13 cellular contexts compared by ENCODE assay signal in the genomic region with DNA sequence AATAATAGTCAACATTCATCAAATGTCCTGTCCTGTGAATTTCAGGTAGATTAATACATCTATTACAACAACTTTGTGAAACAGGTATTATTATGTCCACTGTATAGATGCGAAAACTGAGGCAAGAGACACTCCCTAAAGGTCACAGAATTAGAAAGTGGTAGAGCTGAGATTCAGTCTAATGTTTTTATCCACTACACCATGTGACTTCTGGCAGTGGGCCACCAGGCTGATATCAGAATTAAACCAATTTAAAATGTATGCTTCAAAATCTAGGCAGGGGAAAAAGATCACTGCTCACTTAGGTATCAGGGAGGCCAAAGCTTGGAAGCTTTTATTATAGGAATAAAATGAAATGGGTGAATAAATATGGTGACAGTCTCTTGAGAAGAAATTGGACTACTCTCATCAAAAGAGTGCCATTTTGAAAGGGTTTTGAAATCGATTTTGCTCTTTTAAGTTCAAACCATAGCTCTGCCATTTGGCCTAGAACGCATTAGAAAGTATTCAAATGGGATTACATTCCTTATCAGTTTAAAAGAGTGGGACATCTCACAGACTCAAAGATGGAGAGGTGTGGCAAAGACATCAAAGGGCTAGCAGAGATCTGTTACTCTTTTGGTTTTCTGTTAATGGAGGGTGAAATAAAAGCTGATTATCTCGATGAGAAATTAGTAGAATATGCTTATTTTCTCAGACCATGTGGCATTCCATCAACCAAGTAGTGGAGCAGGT. TPM values are rescaled to one million over a fixed set of nuclear protein-coding genes. Genes with fewer than 3 reads are reported as not detected.
A peak's percentile ranks its signal among the peaks of the same experiment; 100 is the strongest.
DNase-seq lines count a peak whose midpoint lies in the region; ATAC-seq and TF ChIP-seq lines count a peak whose summit lies in the region.
"Had no signal": no experiment of that assay in that cellular context is flagged by ENCODE, and none has a peak within 500 bp of the region (broad histone marks: within the 10 kb centered on the region; RNA-seq: fewer than 3 reads in every experiment).

No MANE protein-coding gene starts in this region.

- peak overlapping the region; percentile 7 for H3K4me3 Mint-ChIP-seq in CD4-positive, alpha-beta T cell

- peak overlapping the region; percentile 77 for H3K9ac ChIP-seq in neural cell (ENCODE audit: low read length)
- H3K9ac ChIP-seq: parathyroid adenoma had no signal

- no peaks in the 10 kb centered on the region for H3K36me3 Mint-ChIP-seq in CD4-positive, alpha-beta T cell (ENCODE audit: low read depth)
- H3K36me3 Mint-ChIP-seq: CD4-positive, alpha-beta memory T cell had no signal

- H3K36me3 ChIP-seq in PC-9 (ENCODE audit: low read depth) (no peaks in the 10 kb centered on the region), neural cell (ENCODE audit: insufficient read depth, low read length) (no peaks in the 10 kb centered on the region)

- H4K20me1 ChIP-seq in PC-9 (ENCODE audit: insufficient read depth) (no peaks in the 10 kb centered on the region), neural cell (ENCODE audit: insufficient read depth) (no peaks in the 10 kb centered on the region)

- H3K27ac Mint-ChIP-seq in CD4-positive, alpha-beta T cell, result no peak overlapping the region
- H3K27ac Mint-ChIP-seq: CD4-positive, alpha-beta memory T cell had no signal

- TSS peak; percentile 41 for BruUV-seq in PC-9 (replicated peaks; lab: Mats Ljungman, UMichigan)

- H3K9me2 ChIP-seq in PC-9 (ENCODE audit: insufficient read depth) (no peaks in the 10 kb centered on the region), neural cell (ENCODE audit: insufficient read depth, low read length) (no peaks in the 10 kb centered on the region)

- no peak for TF ChIP-seq EP300 in neural cell (conservative IDR thresholded peaks at IDR 0.05; ENCODE audit: poor library complexity, severe bottlenecking)

- intact Hi-C loops in CD4-positive, alpha-beta T cell (cut with DNase I, micrococcal nuclease), result no loop called here
- intact Hi-C loops in PC-9 (cut with micrococcal nuclease; ENCODE audit: unreplicated experiment), result no loop called here

- peaks cover 43% of the 10 kb centered on the region for H3K4me1 ChIP-seq in PC-9 (replicated peaks; ENCODE audit: insufficient read depth)

- no peaks in the 10 kb centered on the region for H3K9me3 ChIP-seq in CD4-positive, alpha-beta T cell (ENCODE audit: control insufficient read depth, low read length)
- H3K9me3 ChIP-seq in PC-9 (ENCODE audit: insufficient read depth, low read depth) (no peaks in the 10 kb centered on the region), neural cell (ENCODE audit: low read length) (no peaks in the 10 kb centered on the region)

- peak overlapping the region; percentile 90; the same call in 1 of the 2 replicates for H2AFZ ChIP-seq in PC-9
- H2AFZ ChIP-seq in neural cell (ENCODE audit: low read depth, low read length), result no peak overlapping the region

- no peak for ATAC-seq in CD4-positive, alpha-beta T cell (ENCODE audit: poor library complexity)
- ATAC-seq in GM18858 (IDR thresholded peaks at IDR 0.05; ENCODE audit: unreplicated experiment) (no peak), GM21447 (IDR thresholded peaks at IDR 0.05; ENCODE audit: unreplicated experiment) (no peak), HG03159 (IDR thresholded peaks at IDR 0.05; ENCODE audit: unreplicated experiment) (no peak)
- ATAC-seq: Right ventricle myocardium inferior had no signal

- peak overlapping the region; percentile 94 for H3K4me2 ChIP-seq in PC-9
- peak overlapping the region; percentile 84 for H3K4me2 ChIP-seq in neural cell (ENCODE audit: low read length)

- H3K79me2 ChIP-seq in PC-9 (ENCODE audit: low read depth) (peaks cover 75% of the 10 kb centered on the region), neural cell (replicated peaks; ENCODE audit: insufficient read depth, low read length) (peaks cover 37% of the 10 kb centered on the region)

- H3K27me3 Mint-ChIP-seq in CD4-positive, alpha-beta T cell, result peaks cover 55% of the 10 kb centered on the region

- H3K4me3 ChIP-seq in PC-9 (peak overlapping the region; percentile 95), epithelial cell of proximal tubule (ENCODE audit: low read depth, low read length) (peak overlapping the region; percentile 82), neural cell (ENCODE audit: low read length) (peak overlapping the region; percentile 80)

- H3F3A ChIP-seq in PC-9 (ENCODE audit: insufficient read depth, low read depth), result peaks cover 3% of the 10 kb centered on the region; the same call in 1 of the 2 replicates
- H3F3A ChIP-seq in neural cell (ENCODE audit: insufficient read depth, low read length, poor library complexity, severe bottlenecking), result no peaks in the 10 kb centered on the region

- no peak for TF ChIP-seq CTCF in CD4-positive, alpha-beta T cell (IDR thresholded peaks at IDR 0.05)
- TF ChIP-seq CTCF in PC-9 (conservative IDR thresholded peaks at IDR 0.05) (no peak), epithelial cell of proximal tubule (conservative IDR thresholded peaks at IDR 0.05; ENCODE audit: low read depth, low read length) (no peak), neural cell (IDR thresholded peaks at IDR 0.05; ENCODE audit: poor library complexity, severe bottlenecking) (no peak)

- no peaks in the 10 kb centered on the region for H3K4me1 Mint-ChIP-seq in CD4-positive, alpha-beta T cell (ENCODE audit: low read depth)

- no peak for DNase-seq in CD4-positive, alpha-beta T cell
- DNase-seq in PC-9 (no peak), epithelial cell of proximal tubule (ENCODE audit: low read depth) (no peak), COLO668 (lab: John Stamatoyannopoulos, UW; ENCODE audit: unreplicated experiment) (no peak)
- DNase-seq: activated CD4-positive, alpha-beta T cell treated with anti-CD3 and anti-CD28 coated beads for 48 hours; activated naive CD4-positive, alpha-beta T cell; CD4-positive, alpha-beta memory T cell had no signal

- peaks cover 52% of the 10 kb centered on the region for H3K27me3 ChIP-seq in CD4-positive, alpha-beta T cell (ENCODE audit: control insufficient read depth, insufficient read depth, low read length)
- H3K27me3 ChIP-seq in PC-9 (ENCODE audit: insufficient read depth, low read depth) (no peaks in the 10 kb centered on the region), neural cell (ENCODE audit: insufficient read depth, low read depth, low read length) (no peaks in the 10 kb centered on the region)

- POLR2A ChIA-PET in CD4-positive, alpha-beta T cell (lab: Charles Lee), result interaction anchor here (1.6 kb wide), 1 partner anchor 261 kb away, joined by 3 read pairs; no protein-coding TSS in a partner anchor
- POLR2A ChIA-PET in PC-9 (lab: Charles Lee; ENCODE audit: unreplicated experiment), result interaction anchor here (0.5 to 1.0 kb wide), 6 partner anchors 40 to 1257 kb away, joined by 3 to 8 read pairs (median 4); no protein-coding TSS in a partner anchor

- CTCF ChIA-PET in CD4-positive, alpha-beta T cell (lab: Charles Lee), result interaction anchor here (1.3 kb wide), 1 partner anchor 8 kb away, joined by 3 read pairs; no protein-coding TSS in a partner anchor
- CTCF ChIA-PET in PC-9 (lab: Charles Lee), result interaction anchor here (0.8 kb wide), 1 partner anchor 119 kb away, joined by 3 read pairs; no protein-coding TSS in a partner anchor

- TF ChIP-seq RAD21 in neural cell (conservative IDR thresholded peaks at IDR 0.05), result no peak

- no peaks in the 10 kb centered on the region for H3K9me3 Mint-ChIP-seq in CD4-positive, alpha-beta T cell

- no peak overlapping the region for H3K27ac ChIP-seq in CD4-positive, alpha-beta T cell (ENCODE audit: low read depth, low read length)
- H3K27ac ChIP-seq in PC-9 (0 out of 2 replicates have a peak overlapping the region, but pooled peaks have one; percentile 12), neural cell (ENCODE audit: low read length) (no peak overlapping the region)
- H3K27ac ChIP-seq: parathyroid adenoma had no signal

TF ChIP-seq in neural cell, 6 proteins besides CTCF, POLR2A, EP300 and RAD21:
- TF ChIP-seq SMC3 (conservative IDR thresholded peaks at IDR 0.05; ENCODE audit: poor library complexity) (no peak), TAF1 (IDR thresholded peaks at IDR 0.05; ENCODE audit: low read depth) (no peak), POLR2AphosphoS5 (IDR thresholded peaks at IDR 0.05) (no peak), EZH2 (IDR thresholded peaks at IDR 0.05; ENCODE audit: borderline replicate concordance, insufficient read depth, low read length, poor library complexity, severe bottlenecking) (no peak), MXI1 (conservative IDR thresholded peaks at IDR 0.05; ENCODE audit: poor library complexity, severe bottlenecking) (no peak)
- TF ChIP-seq, protein P1, sequence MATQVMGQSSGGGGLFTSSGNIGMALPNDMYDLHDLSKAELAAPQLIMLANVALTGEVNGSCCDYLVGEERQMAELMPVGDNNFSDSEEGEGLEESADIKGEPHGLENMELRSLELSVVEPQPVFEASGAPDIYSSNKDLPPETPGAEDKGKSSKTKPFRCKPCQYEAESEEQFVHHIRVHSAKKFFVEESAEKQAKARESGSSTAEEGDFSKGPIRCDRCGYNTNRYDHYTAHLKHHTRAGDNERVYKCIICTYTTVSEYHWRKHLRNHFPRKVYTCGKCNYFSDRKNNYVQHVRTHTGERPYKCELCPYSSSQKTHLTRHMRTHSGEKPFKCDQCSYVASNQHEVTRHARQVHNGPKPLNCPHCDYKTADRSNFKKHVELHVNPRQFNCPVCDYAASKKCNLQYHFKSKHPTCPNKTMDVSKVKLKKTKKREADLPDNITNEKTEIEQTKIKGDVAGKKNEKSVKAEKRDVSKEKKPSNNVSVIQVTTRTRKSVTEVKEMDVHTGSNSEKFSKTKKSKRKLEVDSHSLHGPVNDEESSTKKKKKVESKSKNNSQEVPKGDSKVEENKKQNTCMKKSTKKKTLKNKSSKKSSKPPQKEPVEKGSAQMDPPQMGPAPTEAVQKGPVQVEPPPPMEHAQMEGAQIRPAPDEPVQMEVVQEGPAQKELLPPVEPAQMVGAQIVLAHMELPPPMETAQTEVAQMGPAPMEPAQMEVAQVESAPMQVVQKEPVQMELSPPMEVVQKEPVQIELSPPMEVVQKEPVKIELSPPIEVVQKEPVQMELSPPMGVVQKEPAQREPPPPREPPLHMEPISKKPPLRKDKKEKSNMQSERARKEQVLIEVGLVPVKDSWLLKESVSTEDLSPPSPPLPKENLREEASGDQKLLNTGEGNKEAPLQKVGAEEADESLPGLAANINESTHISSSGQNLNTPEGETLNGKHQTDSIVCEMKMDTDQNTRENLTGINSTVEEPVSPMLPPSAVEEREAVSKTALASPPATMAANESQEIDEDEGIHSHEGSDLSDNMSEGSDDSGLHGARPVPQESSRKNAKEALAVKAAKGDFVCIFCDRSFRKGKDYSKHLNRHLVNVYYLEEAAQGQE (IDR thresholded peaks at IDR 0.05; ENCODE audit: borderline replicate concordance), result no peak

RNA-seq across cellular contexts. Expression of a gene that starts 1.9 kb away (rescaled TPM):
- total RNA-seq in CD4-positive, alpha-beta T cell, result not detected
- total RNA-seq in PC-9 (2021), result 29.6 and 31.9 TPM in 2 replicates
- 45.9 and 50.9 TPM in 2 replicates for total RNA-seq in epithelial cell of proximal tubule
- 40.4 and 42.7 TPM in 2 replicates for polyA plus RNA-seq in neural cell
- 52.8 and 62.3 TPM in 2 replicates for polyA minus RNA-seq in neural cell
- total RNA-seq: CD4-positive, alpha-beta memory T cell had no signal
- polyA plus RNA-seq: CD4-positive, alpha-beta memory T cell had no signal

Comparison
In these comparisons a context has a peak if more than half of its experiments do, and no peak if none do; other contexts are left out.
1. RNA of a gene that starts 1.9 kb away (total RNA-seq): 45.9 to 50.9 TPM in epithelial cell of proximal tubule and 29.6 to 31.9 TPM in PC-9; not detected in CD4-positive, alpha-beta T cell; every median in the first group is over 10 times any median in the second.
2. Peak in every context shown above with its lines, with median percentiles within 50 percentile points of each other: H3K4me3 ChIP-seq.